Comparison of ENCODE assay signal across 13 cellular contexts in the genomic region with DNA sequence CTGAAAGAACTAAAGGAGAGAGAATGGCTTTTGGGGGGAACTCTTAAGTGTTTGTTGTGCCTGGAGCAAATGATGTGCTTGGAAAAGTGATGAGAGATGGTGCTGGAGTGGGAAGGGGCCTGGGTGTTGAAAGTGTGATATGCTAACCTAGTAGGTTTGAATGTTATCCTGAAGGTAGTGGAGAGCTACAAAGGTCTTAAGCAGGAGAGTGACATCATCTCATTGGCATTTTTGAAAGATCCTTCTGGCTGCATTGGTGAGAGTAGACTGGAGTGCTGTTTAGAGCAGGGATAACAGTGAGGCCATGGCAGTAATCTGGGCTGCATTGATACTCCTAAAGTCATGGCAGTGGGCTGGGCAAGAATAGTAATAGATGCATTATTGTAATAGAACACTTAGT. TPM values are rescaled to one million over a fixed set of nuclear protein-coding genes. Genes with fewer than 3 reads are reported as not detected.
DNase-seq lines count a peak whose midpoint lies in the region; ATAC-seq, FAIRE-seq and TF ChIP-seq lines count a peak whose summit lies in the region.
"Had no signal": no experiment of that assay in that cellular context is flagged by ENCODE, and none has a peak within 500 bp of the region (broad histone marks: within the 10 kb centered on the region; RNA-seq: fewer than 3 reads in every experiment).

No MANE protein-coding gene starts in this region.

- TF ChIP-seq POLR2A in K562 (conservative IDR thresholded peaks at IDR 0.05) = no peak

- peaks cover 58% of the 10 kb centered on the region for H3K36me3 Mint-ChIP-seq in CD8-positive, alpha-beta T cell
- peaks cover 24% of the 10 kb centered on the region for H3K36me3 Mint-ChIP-seq in memory B cell

- H3K36me3 ChIP-seq in CD8-positive, alpha-beta T cell (ENCODE audit: insufficient read depth, low read length) = peaks cover 5% of the 10 kb centered on the region
- H3K36me3 ChIP-seq in K562 (ENCODE audit: control insufficient read depth, insufficient read depth, low read length) = peaks cover 11% of the 10 kb centered on the region; the same call in 1 of the 3 replicates

- no peak for FAIRE-seq in K562 (lab: Jason Lieb, UNC)

- peaks cover 44% of the 10 kb centered on the region for H3K4me1 ChIP-seq in CD8-positive, alpha-beta T cell (ENCODE audit: insufficient read depth, low read length)
- peaks cover 8 to 9% of the 10 kb centered on the region in 2 experiments; a peak in 4 of 5 replicates for H3K4me1 ChIP-seq in K562 (replicated peaks in 1 of 2; ENCODE audit: control insufficient read depth in 2 of 2, insufficient read depth in 2 of 2, low read length in 2 of 2)

- no peaks in the 10 kb centered on the region for H3K9me1 ChIP-seq in K562 (ENCODE audit: control insufficient read depth, insufficient read depth, low read length)

- H3K9me3 Mint-ChIP-seq in CD8-positive, alpha-beta T cell = no peaks in the 10 kb centered on the region
- H3K9me3 Mint-ChIP-seq in memory B cell = no peaks in the 10 kb centered on the region

- no peak overlapping the region for H3K4me3 ChIP-seq in CD8-positive, alpha-beta T cell (ENCODE audit: low read depth, low read length)
- H3K4me3 ChIP-seq in K562 = no peak overlapping the region
- H3K4me3 ChIP-seq: gastrocnemius medialis had no signal

- H3K27ac ChIP-seq in CD8-positive, alpha-beta T cell (ENCODE audit: low read depth, low read length) = no peak overlapping the region
- H3K27ac ChIP-seq in K562 (ENCODE audit: extremely low read depth, low read depth, low read length) = no peak overlapping the region
- H3K27ac ChIP-seq: gastrocnemius medialis had no signal

- TF ChIP-seq CTCF in CD8-positive, alpha-beta T cell (IDR thresholded peaks at IDR 0.05) = no peak
- no peak for TF ChIP-seq CTCF in K562 (IDR thresholded peaks at IDR 0.05 in 2 of 3, conservative IDR thresholded peaks at IDR 0.05 in 1 of 3; ENCODE audit: insufficient read depth in 2 of 3, low read depth in 1 of 3, low read length in 3 of 3)

- H3K27ac Mint-ChIP-seq in CD8-positive, alpha-beta T cell = peak overlapping the region; percentile 7
- peak overlapping the region; percentile 66 for H3K27ac Mint-ChIP-seq in memory B cell

- no peak for TF ChIP-seq RAD21 in K562 (CRISPR knock-in tag; conservative IDR thresholded peaks at IDR 0.05 in 1 of 2, IDR thresholded peaks at IDR 0.05 in 1 of 2)

- POLR2A ChIA-PET in CD8-positive, alpha-beta T cell (lab: Charles Lee) = no interaction called here
- POLR2A ChIA-PET in K562 (lab: Yijun Ruan, JAX) = interaction anchor here (0.6 to 2.0 kb wide), 5 partner anchors 14 to 1526 kb away, joined by 3 to 7 read pairs (median 3); no protein-coding TSS in a partner anchor

- BruUV-seq in K562 (replicated peaks; lab: Mats Ljungman, UMichigan) = no TSS peak

- H3K9ac ChIP-seq in K562 (ENCODE audit: insufficient read depth in 1 of 2, low read depth in 2 of 2, low read length in 2 of 2) = no peak overlapping the region

- no peaks in the 10 kb centered on the region for H3K9me3 ChIP-seq in CD8-positive, alpha-beta T cell (ENCODE audit: low read length)
- H3K9me3 ChIP-seq in K562 (replicated peaks; ENCODE audit: control insufficient read depth, insufficient read depth, low read depth, low read length) = no peaks in the 10 kb centered on the region
- H3K9me3 ChIP-seq: gastrocnemius medialis had no signal

- no peak overlapping the region for H2AFZ ChIP-seq in K562 (ENCODE audit: low read depth, low read length)

- ATAC-seq in CD8-positive, alpha-beta T cell = no peak
- ATAC-seq in K562 (no peak), memory B cell (ENCODE audit: low read depth) (no peak), GM21717 (IDR thresholded peaks at IDR 0.05; ENCODE audit: unreplicated experiment) (no peak), HG03108 (IDR thresholded peaks at IDR 0.05; ENCODE audit: unreplicated experiment) (no peak), HG02763 (IDR thresholded peaks at IDR 0.05; ENCODE audit: unreplicated experiment) (no peak), GM19324 (IDR thresholded peaks at IDR 0.05; ENCODE audit: low FRiP score, unreplicated experiment) (no peak)
- ATAC-seq: gastrocnemius medialis had no signal

- no peak for DNase-seq in CD8-positive, alpha-beta T cell
- DNase-seq in HS-5 (ENCODE audit: low read depth) (peak; percentile 22), K562 (ENCODE audit: extremely low read depth in 1 of 4, low spot score in 3 of 4) (no peak), memory B cell (ENCODE audit: low spot score in 2 of 2) (no peak)
- DNase-seq: activated CD8-positive, alpha-beta memory T cell treated with anti-CD3 and anti-CD28 coated beads, Interleukin-2, amount 50 U/mL, for 48 hours; gastrocnemius medialis; NCI-H345; stimulated activated naive CD4-positive, alpha-beta T cell treated with Interleukin-2 at 50 U/mL for 16 hours; SW 1271 had no signal

- H3K79me2 ChIP-seq in K562 (ENCODE audit: control insufficient read depth, insufficient read depth, low read length) = no peaks in the 10 kb centered on the region

- peaks cover 65% of the 10 kb centered on the region for H3K4me1 Mint-ChIP-seq in CD8-positive, alpha-beta T cell (ENCODE audit: low read depth)
- H3K4me1 Mint-ChIP-seq in memory B cell = peaks cover 27% of the 10 kb centered on the region

- CTCF ChIA-PET in CD8-positive, alpha-beta T cell (lab: Charles Lee) = interaction anchor here (1.6 to 2.4 kb wide), 2 partner anchors 130 to 203 kb away, joined by 8 to 9 read pairs; no protein-coding TSS in a partner anchor
- CTCF ChIA-PET in K562 (lab: Yijun Ruan, JAX; ENCODE audit: low intra/inter-chr PET ratio) = no interaction called here

- intact Hi-C loops in CD8-positive, alpha-beta T cell (cut with DNase I, micrococcal nuclease) = loop anchor here in 1 of 2 experiments (5.0 kb wide), 1 partner anchor 128 kb away; no protein-coding TSS in a partner anchor
- intact Hi-C loops in K562 (cut with micrococcal nuclease) = loop anchor here (10.0 kb wide), 1 partner anchor 384 kb away; no protein-coding TSS in a partner anchor

- H3K27me3 ChIP-seq in CD8-positive, alpha-beta T cell (ENCODE audit: insufficient read depth, low read length) = no peaks in the 10 kb centered on the region
- no peaks in the 10 kb centered on the region for H3K27me3 ChIP-seq in K562 (ENCODE audit: control insufficient read depth in 2 of 2, insufficient read depth in 2 of 2, low read length in 2 of 2)
- H3K27me3 ChIP-seq: gastrocnemius medialis had no signal

- no peak overlapping the region for H3K4me3 Mint-ChIP-seq in CD8-positive, alpha-beta T cell
- H3K4me3 Mint-ChIP-seq in memory B cell = no peak overlapping the region

- H3K27me3 Mint-ChIP-seq in CD8-positive, alpha-beta T cell (ENCODE audit: low read depth) = no peaks in the 10 kb centered on the region
- H3K27me3 Mint-ChIP-seq in memory B cell = no peaks in the 10 kb centered on the region

- TF ChIP-seq EP300 in K562 (IDR thresholded peaks at IDR 0.05; ENCODE audit: low read length) = no peak

- in situ Hi-C loops in K562 (cut with MboI) = no loop called here

- no peak overlapping the region for H3K4me2 ChIP-seq in K562 (ENCODE audit: insufficient read depth, low read length)

- no peaks in the 10 kb centered on the region for H4K20me1 ChIP-seq in K562 (replicated peaks; ENCODE audit: control insufficient read depth, insufficient read depth, low read length)

TF ChIP-seq in K562, 482 proteins besides CTCF, POLR2A, EP300 and RAD21 (continues in another document):
- TF ChIP-seq HNRNPH1 (optimal IDR thresholded peaks at IDR 0.05; ENCODE audit: low read depth, low read length) (no peak), ZFPM2 (CRISPR knock-in tag; IDR thresholded peaks at IDR 0.05) (no peak), CREBBP (IDR thresholded peaks at IDR 0.05; ENCODE audit: low read depth, low read length) (no peak)
- TF ChIP-seq, protein P1, sequence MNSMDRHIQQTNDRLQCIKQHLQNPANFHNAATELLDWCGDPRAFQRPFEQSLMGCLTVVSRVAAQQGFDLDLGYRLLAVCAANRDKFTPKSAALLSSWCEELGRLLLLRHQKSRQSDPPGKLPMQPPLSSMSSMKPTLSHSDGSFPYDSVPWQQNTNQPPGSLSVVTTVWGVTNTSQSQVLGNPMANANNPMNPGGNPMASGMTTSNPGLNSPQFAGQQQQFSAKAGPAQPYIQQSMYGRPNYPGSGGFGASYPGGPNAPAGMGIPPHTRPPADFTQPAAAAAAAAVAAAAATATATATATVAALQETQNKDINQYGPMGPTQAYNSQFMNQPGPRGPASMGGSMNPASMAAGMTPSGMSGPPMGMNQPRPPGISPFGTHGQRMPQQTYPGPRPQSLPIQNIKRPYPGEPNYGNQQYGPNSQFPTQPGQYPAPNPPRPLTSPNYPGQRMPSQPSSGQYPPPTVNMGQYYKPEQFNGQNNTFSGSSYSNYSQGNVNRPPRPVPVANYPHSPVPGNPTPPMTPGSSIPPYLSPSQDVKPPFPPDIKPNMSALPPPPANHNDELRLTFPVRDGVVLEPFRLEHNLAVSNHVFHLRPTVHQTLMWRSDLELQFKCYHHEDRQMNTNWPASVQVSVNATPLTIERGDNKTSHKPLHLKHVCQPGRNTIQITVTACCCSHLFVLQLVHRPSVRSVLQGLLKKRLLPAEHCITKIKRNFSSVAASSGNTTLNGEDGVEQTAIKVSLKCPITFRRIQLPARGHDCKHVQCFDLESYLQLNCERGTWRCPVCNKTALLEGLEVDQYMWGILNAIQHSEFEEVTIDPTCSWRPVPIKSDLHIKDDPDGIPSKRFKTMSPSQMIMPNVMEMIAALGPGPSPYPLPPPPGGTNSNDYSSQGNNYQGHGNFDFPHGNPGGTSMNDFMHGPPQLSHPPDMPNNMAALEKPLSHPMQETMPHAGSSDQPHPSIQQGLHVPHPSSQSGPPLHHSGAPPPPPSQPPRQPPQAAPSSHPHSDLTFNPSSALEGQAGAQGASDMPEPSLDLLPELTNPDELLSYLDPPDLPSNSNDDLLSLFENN (IDR thresholded peaks at IDR 0.05; ENCODE audit: low read depth in 2 of 2, low read length in 2 of 2) = no peak

RNA-seq across cellular contexts. Expression of a gene that starts 44.4 kb away (rescaled TPM):
- 100 to 1,000 TPM; 209 to 218 TPM for total RNA-seq in CD8-positive, alpha-beta T cell
- total RNA-seq in K562 (2011; cell fraction: chromatin; rRNA removed; ENCODE audit: low replicate concordance) = 237 and 644 TPM in 2 replicates
- 117 and 136 TPM in 2 replicates for total RNA-seq in K562 (2011; cell fraction: nucleolus; rRNA removed)
- 249 and 386 TPM in 2 replicates for total RNA-seq in K562 (2011; cell fraction: nucleoplasm; rRNA removed)
- total RNA-seq in K562 (2014; rRNA removed) (21.2 and 24.6 TPM in 2 replicates), K562 (2014; rRNA removed; fragmentation: Illumina TruSeq; extraction: Trizol) (40.6 and 53.0 TPM in 2 replicates), K562 (2015; rRNA removed; fragmentation: Illumina TruSeq; extraction: Trizol) (32.2 and 33.4 TPM in 2 replicates), K562 (2021) (55.9 and 61.7 TPM in 2 replicates)
- polyA plus RNA-seq in K562 (2011; rRNA removed) (41.2 and 46.7 TPM in 2 replicates), K562 (2014; fragmentation: Illumina TruSeq; extraction: Trizol) (10.0 TPM in 2 replicates), K562 (2014; fragmentation: Nextera tagmentation; extraction: Ambion mirVana) (10 to 100 TPM in 1 of 2 experiments, 1 to 10 TPM in 1; 3.3 to 11.1 TPM), K562 (2014; rRNA removed) (17.9 and 22.6 TPM in 2 replicates)
- polyA plus RNA-seq in K562 (2011; cell fraction: cytosol; rRNA removed) = 5.9 and 16.5 TPM in 2 replicates
- polyA plus RNA-seq in K562 (2011; cell fraction: nucleus; rRNA removed) = 63.1 and 81.2 TPM in 2 replicates
- polyA plus RNA-seq in K562 (2012) = 5.2 and 7.5 TPM in 2 replicates
- polyA minus RNA-seq in K562 (2011; rRNA and poly(A)+ RNA removed) = 171 and 249 TPM in 2 replicates
- 15.7 and 26.6 TPM in 2 replicates for polyA minus RNA-seq in K562 (2011; cell fraction: cytosol; rRNA and poly(A)+ RNA removed)
- 120 and 165 TPM in 2 replicates for polyA minus RNA-seq in K562 (2011; cell fraction: nucleus; rRNA and poly(A)+ RNA removed)
